In the genomic region with DNA sequence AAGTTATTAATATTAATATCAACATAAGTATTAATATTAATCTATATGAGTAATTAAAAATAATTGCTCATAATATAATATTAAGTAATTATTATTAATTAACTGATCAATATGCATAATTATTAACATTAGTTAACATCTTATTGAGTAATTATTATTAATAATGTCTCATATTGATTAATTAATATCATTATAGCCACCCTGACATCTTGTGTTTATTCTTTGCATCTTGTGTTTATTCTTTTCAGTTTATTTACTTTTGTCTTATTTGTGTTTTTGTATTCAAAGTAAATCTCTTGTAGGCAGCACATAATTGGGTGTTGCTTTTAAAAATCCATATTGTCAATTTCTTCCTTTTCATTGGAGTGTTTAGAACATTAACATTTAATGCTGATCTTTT, we compare ENCODE assay signal across 13 cellular contexts. TPM values are rescaled to one million over a fixed set of nuclear protein-coding genes. Genes with fewer than 3 reads are reported as not detected.
"Had no signal": no experiment of that assay in that cellular context is flagged by ENCODE, and none has a peak within 500 bp of the region (broad histone marks: within the 10 kb centered on the region; RNA-seq: fewer than 3 reads in every experiment).

No MANE protein-coding gene starts in this region.

- H3K36me3 Mint-ChIP-seq: stimulated activated effector memory CD8-positive, alpha-beta T cell treated with anti-CD3 and anti-CD28 coated beads, Interleukin-12 subunit alpha, Interleukin-12 subunit beta, amount 100 ng/mL, for 72 hours had no signal

- H3K27ac ChIP-seq: breast epithelium, gastroesophageal sphincter, parathyroid adenoma, tibial artery had no signal

- H3K36me3 ChIP-seq: breast epithelium, gastroesophageal sphincter, tibial artery had no signal

- H3K9me3 ChIP-seq: gastroesophageal sphincter, tibial artery had no signal

- H3K79me2 ChIP-seq: parathyroid adenoma had no signal

- DNase-seq: activated CD4-positive, alpha-beta T cell treated with anti-CD3 and anti-CD28 coated beads, Interleukin-2, amount 50 U/mL, for 1 hour; activated effector memory CD4-positive, alpha-beta T cell treated with Interleukin-2 at 50 U/mL for 16 hours; amniotic stem cell; small intestine; tibial artery had no signal

- H3K4me3 Mint-ChIP-seq: activated naive CD4-positive, alpha-beta T cell treated with anti-CD3 and anti-CD28 coated beads, Interleukin-2, amount 50 U/mL, for 24 hours; stimulated activated effector memory CD8-positive, alpha-beta T cell treated with anti-CD3 and anti-CD28 coated beads, Interleukin-12 subunit alpha, Interleukin-12 subunit beta, amount 100 ng/mL, for 72 hours had no signal

- H2AFZ ChIP-seq: parathyroid adenoma had no signal

- H3K9me3 Mint-ChIP-seq: activated naive CD4-positive, alpha-beta T cell treated with anti-CD3 and anti-CD28 coated beads, Interleukin-2, amount 50 U/mL, for 24 hours; stimulated activated effector memory CD8-positive, alpha-beta T cell treated with anti-CD3 and anti-CD28 coated beads, Interleukin-12 subunit alpha, Interleukin-12 subunit beta, amount 100 ng/mL, for 72 hours had no signal

- H3K27me3 Mint-ChIP-seq: activated naive CD4-positive, alpha-beta T cell treated with anti-CD3 and anti-CD28 coated beads, Interleukin-2, amount 50 U/mL, for 24 hours had no signal

- H3K4me1 ChIP-seq: breast epithelium, gastroesophageal sphincter, parathyroid adenoma, tibial artery had no signal

- H3K27ac Mint-ChIP-seq: activated naive CD4-positive, alpha-beta T cell treated with anti-CD3 and anti-CD28 coated beads, Interleukin-2, amount 50 U/mL, for 24 hours; stimulated activated effector memory CD8-positive, alpha-beta T cell treated with anti-CD3 and anti-CD28 coated beads, Interleukin-12 subunit alpha, Interleukin-12 subunit beta, amount 100 ng/mL, for 72 hours had no signal

- H3K9ac ChIP-seq: parathyroid adenoma had no signal

- H3K4me1 Mint-ChIP-seq: stimulated activated effector memory CD8-positive, alpha-beta T cell treated with anti-CD3 and anti-CD28 coated beads, Interleukin-12 subunit alpha, Interleukin-12 subunit beta, amount 100 ng/mL, for 72 hours had no signal

- ATAC-seq: gastroesophageal sphincter; stimulated activated effector memory CD8-positive, alpha-beta T cell treated with anti-CD3 and anti-CD28 coated beads, Interleukin-12 subunit alpha, Interleukin-12 subunit beta, amount 100 ng/mL, for 72 hours had no signal

- H3K4me3 ChIP-seq: breast epithelium, gastroesophageal sphincter, tibial artery had no signal

RNA-seq across cellular contexts. Expression of a gene that starts 56.6 kb away (rescaled TPM):
- total RNA-seq: cerebellum; gastroesophageal sphincter; T-helper 2 cell treated with Interferon-gamma antibody and Interleukin-4, amounts not matched to agents 100 ng/mL and 5 ng/mL, for 36 hours had no signal
- polyA plus RNA-seq: neural cell had no signal
